Comparison of ENCODE assay signal across 19 cellular contexts in genomic region chr18:26471027-26471426, GRCh38.
DNase-seq lines count a peak whose midpoint lies in the region; ATAC-seq and TF ChIP-seq lines count a peak whose summit lies in the region.
"Had no signal": no experiment of that assay in that cellular context is flagged by ENCODE, and none has a peak within 500 bp of the region (broad histone marks: within the 10 kb centered on the region; RNA-seq: fewer than 3 reads in every experiment).

No MANE protein-coding gene starts in this region.

- no peak overlapping the region for H2AK5ac ChIP-seq in IMR-90 (ENCODE audit: low read depth, low read length)

- peaks cover 10% of the 10 kb centered on the region for H3K4me1 ChIP-seq in IMR-90 (ENCODE audit: control insufficient read depth, insufficient read depth, low read length)
- H3K4me1 ChIP-seq: stomach, uterus had no signal

- POLR2A ChIA-PET in IMR-90 (lab: Charles Lee; ENCODE audit: unreplicated experiment): no interaction called here

- no peak for TF ChIP-seq POLR2A in IMR-90 (IDR thresholded peaks at IDR 0.05; ENCODE audit: low read depth, low read length)

- H3K27ac ChIP-seq in IMR-90 (ENCODE audit: insufficient read depth, low read length): no peak overlapping the region
- H3K27ac ChIP-seq: ovary, stomach, uterus had no signal

- H3K9ac ChIP-seq in IMR-90 (ENCODE audit: low read depth, low read length): no peak overlapping the region

- in situ Hi-C loops in ACHN (cut with HindIII; ENCODE audit: low pct_ligation_motif_present, low pct_unique_long_range_greater_than_20kb, low sequenced_read_pairs): no loop called here
- in situ Hi-C loops in IMR-90 (cut with MboI; ENCODE audit: low sequenced_read_pairs): no loop called here

- H3K14ac ChIP-seq in IMR-90 (replicated peaks; ENCODE audit: low read depth, low read length): no peak overlapping the region; the same call in 1 of the 2 replicates

- H4K20me1 ChIP-seq in IMR-90 (ENCODE audit: insufficient read depth, low read length): no peaks in the 10 kb centered on the region

- no peak overlapping the region; the same call in 1 of the 2 replicates for H3K23ac ChIP-seq in IMR-90 (ENCODE audit: low read depth, low read length)

- TF ChIP-seq CTCF in IMR-90 (conservative IDR thresholded peaks at IDR 0.05; ENCODE audit: low read depth, low read length): no peak

- H3K18ac ChIP-seq in IMR-90 (ENCODE audit: low read depth, low read length): no peak overlapping the region

- peak overlapping the region in 1 of 2 experiments; percentile 59; a peak in 1 of 4 replicates for H4K8ac ChIP-seq in IMR-90 (ENCODE audit: low read depth in 2 of 2, low read length in 2 of 2)

- no peak overlapping the region for H3K56ac ChIP-seq in IMR-90 (ENCODE audit: extremely low read depth, insufficient read depth, low read length)

- H3K4ac ChIP-seq in IMR-90 (ENCODE audit: low read depth, low read length): 0 out of 2 replicates have a peak overlapping the region, but pooled peaks have one; percentile 29

- H3K4me2 ChIP-seq in IMR-90 (ENCODE audit: low read depth, low read length): no peak overlapping the region

- H3K79me1 ChIP-seq in IMR-90 (ENCODE audit: low read depth in 1 of 2, low read length in 2 of 2): no peaks in the 10 kb centered on the region

- H2BK20ac ChIP-seq in IMR-90 (ENCODE audit: low read depth, low read length): no peak overlapping the region

- H4K91ac ChIP-seq in IMR-90 (ENCODE audit: insufficient read depth, low read depth, low read length): no peak overlapping the region; the same call in 1 of the 2 replicates

- H2BK120ac ChIP-seq in IMR-90 (ENCODE audit: low read depth, low read length): no peak overlapping the region

- H3K9me1 ChIP-seq in IMR-90 (ENCODE audit: insufficient read depth, low read length): peaks cover 12% of the 10 kb centered on the region

- no peaks in the 10 kb centered on the region for H3K36me3 ChIP-seq in IMR-90 (ENCODE audit: control insufficient read depth, insufficient read depth, low read length)
- H3K36me3 ChIP-seq: ovary, uterus had no signal

- TF ChIP-seq RAD21 in IMR-90 (IDR thresholded peaks at IDR 0.05; ENCODE audit: low read length): no peak

- no TSS peak for BruUV-seq in IMR-90 (replicated peaks; lab: Mats Ljungman, UMichigan)

- H2BK15ac ChIP-seq in IMR-90 (ENCODE audit: low read depth, low read length): 0 out of 3 replicates have a peak overlapping the region, but pooled peaks have one; percentile 30

- ATAC-seq in IMR-90 (ENCODE audit: low read depth): peak; percentile 49
- ATAC-seq: activated naive CD4-positive, alpha-beta T cell treated with anti-CD3 and anti-CD28 coated beads, Interleukin-2, amount 50 U/mL, for 72 hours; effector memory CD8-positive, alpha-beta T cell had no signal

- peak; percentile 38 for DNase-seq in ACHN
- DNase-seq in IMR-90: peak; percentile 66
- DNase-seq in astrocyte of the hippocampus (ENCODE audit: low read depth, low spot score): peak; percentile 31
- peak; percentile 63 for DNase-seq in kidney glomerular epithelial cell (lab: John Stamatoyannopoulos, UW)
- no peak for DNase-seq in hepatic stellate cell (ENCODE audit: low spot score)
- no peak for DNase-seq in germinal center (ENCODE audit: low spot score)
- no peak for DNase-seq in NCI-H146 treated with DMSO at 0.1 percent for 48 hours (lab: John Stamatoyannopoulos, UW; ENCODE audit: unreplicated experiment)
- DNase-seq in COLO668 (lab: John Stamatoyannopoulos, UW; ENCODE audit: unreplicated experiment): no peak
- DNase-seq: activated CD4-positive, alpha-beta memory T cell treated with anti-CD3 and anti-CD28 coated beads, Interleukin-2, amount 10 ng/mL, durations not matched to agents 7 days and 5 days; activated T-cell treated with anti-CD3 and anti-CD28 coated beads, Interleukin-2, amount 50 U/mL, for 24 hours; central memory CD4-positive, alpha-beta T cell; effector memory CD8-positive, alpha-beta T cell; NCI-H510A; ovary; stimulated activated CD4-positive, alpha-beta T cell treated with anti-CD3 and anti-CD28 coated beads, Interleukin-2, amount 100 ng/mL, for 24 hours; stomach; uterus had no signal

- no peaks in the 10 kb centered on the region for H3K9me3 ChIP-seq in IMR-90 (ENCODE audit: control insufficient read depth, insufficient read depth, low read length)
- H3K9me3 ChIP-seq: ovary, stomach, uterus had no signal

- CTCF ChIA-PET in IMR-90 (lab: Yijun Ruan, JAX): interaction anchor here (0.5 to 1.1 kb wide), 3 partner anchors 11 to 195 kb away, joined by 3 read pairs; no protein-coding TSS in a partner anchor

- dilution Hi-C loops in IMR-90 (cut with HindIII; ENCODE audit: low sequenced_read_pairs, unreplicated experiment): no loop called here

- no peaks in the 10 kb centered on the region for H3K27me3 ChIP-seq in IMR-90 (ENCODE audit: control insufficient read depth, insufficient read depth, low read length)
- H3K27me3 ChIP-seq: ovary, stomach, uterus had no signal

- no peak overlapping the region for H4K5ac ChIP-seq in IMR-90 (ENCODE audit: low read depth, low read length)

- H2BK5ac ChIP-seq in IMR-90 (ENCODE audit: low read depth, low read length, poor library complexity, severe bottlenecking): no peak overlapping the region

- no CpG with 5 or more reads among the region's 9 CpGs for WGBS in IMR-90 (ENCODE audit: extremely low coverage in 2 of 2, insufficient read length in 1 of 2), 2 experiments

- intact Hi-C loops in IMR-90 (cut with micrococcal nuclease): loop anchor here (2.0 kb wide), 1 partner anchor 78 kb away; the partner anchor contains the start of gene KCTD1

- H2AFZ ChIP-seq in IMR-90 (replicated peaks; ENCODE audit: low read length, poor library complexity): peak overlapping the region; percentile 11

- no peak overlapping the region for H2AK9ac ChIP-seq in IMR-90 (replicated peaks; ENCODE audit: low read depth, low read length, poor library complexity)

- H3K4me3 ChIP-seq in IMR-90 (ENCODE audit: insufficient read depth, low read depth, low read length): no peak overlapping the region
- H3K4me3 ChIP-seq: GM12878, ovary, stomach, uterus had no signal

TF ChIP-seq in IMR-90, 13 proteins besides CTCF, POLR2A, EP300 and RAD21:
- no peak for TF ChIP-seq ELK1 (IDR thresholded peaks at IDR 0.05; ENCODE audit: borderline replicate concordance, low read depth, low read length)
- no peak for TF ChIP-seq USF2 (IDR thresholded peaks at IDR 0.05; ENCODE audit: low read depth, low read length)
- TF ChIP-seq MAFK (IDR thresholded peaks at IDR 0.05; ENCODE audit: low read depth, low read length): no peak
- TF ChIP-seq MAZ (IDR thresholded peaks at IDR 0.05; ENCODE audit: borderline replicate concordance, low read depth, low read length): no peak
- TF ChIP-seq FOS (IDR thresholded peaks at IDR 0.05; ENCODE audit: low read depth, low read length): no peak

Comparison
In these comparisons a context has a peak if more than half of its experiments do, and no peak if none do; other contexts are left out.
1. DNase-seq: peak in ACHN (single experiment), IMR-90 (single experiment), astrocyte of the hippocampus (single experiment) and kidney glomerular epithelial cell (single experiment); none in hepatic stellate cell (single experiment), germinal center (single experiment), NCI-H146 treated with DMSO at 0.1 percent for 48 hours (single experiment) and COLO668 (single experiment).